In genomic region chr4:154004028-154004427, GRCh38 we compare ENCODE assay signal across 22 cellular contexts.
DNase-seq lines count a peak whose midpoint lies in the region; ATAC-seq and TF ChIP-seq lines count a peak whose summit lies in the region.
"Had no signal": no experiment of that assay in that cellular context is flagged by ENCODE, and none has a peak within 500 bp of the region (broad histone marks: within the 10 kb centered on the region; RNA-seq: fewer than 3 reads in every experiment).

No MANE protein-coding gene starts in this region.

- POLR2A ChIA-PET in MCF 10A (lab: Yijun Ruan, JAX) = no interaction called here

- H3K36me3 ChIP-seq in left lung = no peaks in the 10 kb centered on the region
- H3K36me3 ChIP-seq in stomach smooth muscle (ENCODE audit: control insufficient read depth in 2 of 2, insufficient read depth in 2 of 2, low read length in 2 of 2) = no peaks in the 10 kb centered on the region
- H3K36me3 ChIP-seq: heart left ventricle, spleen, thoracic aorta had no signal

- intact Hi-C loops in MCF 10A (cut with micrococcal nuclease) = no loop called here
- intact Hi-C loops in left lung (cut with DNase I) = no loop called here

- H3K9me3 Mint-ChIP-seq in MCF 10A (ENCODE audit: unreplicated experiment) = peaks cover 8% of the 10 kb centered on the region
- H3K9me3 Mint-ChIP-seq: activated CD8-positive, alpha-beta T cell treated with anti-CD3 and anti-CD28 coated beads for 36 hours had no signal

- CTCF ChIA-PET in MCF 10A (lab: Yijun Ruan, JAX) = interaction anchor here (0.6 to 0.7 kb wide), 3 partner anchors 138 to 875 kb away, joined by 3 read pairs; no protein-coding TSS in a partner anchor

- H3K4me1 ChIP-seq in left lung (no peaks in the 10 kb centered on the region), stomach smooth muscle (ENCODE audit: control insufficient read depth, insufficient read depth, low read length) (peaks cover 20% of the 10 kb centered on the region)
- H3K4me1 ChIP-seq: parathyroid adenoma, spleen had no signal

- no TSS peak for BruUV-seq in MCF 10A (replicated peaks; lab: Mats Ljungman, UMichigan)

- H3K4me3 ChIP-seq in left lung (no peak overlapping the region), stomach smooth muscle (ENCODE audit: low read length in 2 of 2) (no peak overlapping the region)
- H3K4me3 ChIP-seq: heart left ventricle, spleen, thoracic aorta had no signal

- peak overlapping the region; percentile 18; the same call in 1 of the 2 replicates for H3K27ac ChIP-seq in C4-2B
- H3K27ac ChIP-seq in left lung = peak overlapping the region in 1 of 2 donors; percentile 23
- H3K27ac ChIP-seq in stomach smooth muscle (ENCODE audit: low read length) = peak overlapping the region; percentile 55
- H3K27ac ChIP-seq: KMS-11, parathyroid adenoma, spleen, thoracic aorta had no signal

- DNase-seq in MCF 10A (ENCODE audit: unreplicated experiment) (no peak), left lung (no peak), NCI-H524 treated with DMSO at 0.1 percent for 48 hours (lab: John Stamatoyannopoulos, UW) (no peak), NCI-H2107 (lab: John Stamatoyannopoulos, UW) (no peak)
- no peak for DNase-seq in stimulated activated CD4-positive, alpha-beta T cell treated with anti-CD3 and anti-CD28 coated beads, Interleukin-4, amount 100 ng/mL, for 1 hour
- DNase-seq: activated CD8-positive, alpha-beta T cell treated with anti-CD3 and anti-CD28 coated beads for 36 hours; activated naive CD4-positive, alpha-beta T cell treated with anti-CD3 and anti-CD28 coated beads, Interleukin-2, amount 50 U/mL, for 16 hours; activated T-cell treated with anti-CD3 and anti-CD28 coated beads, Interleukin-2, amount 50 U/mL, for 48 hours; erythroblast; heart left ventricle; immature natural killer cell; NCI-H1092 treated with DMSO at 0.1 percent for 48 hours; NCI-H69; SHP77 had no signal

- no peak for TF ChIP-seq CTCF in C4-2B (conservative IDR thresholded peaks at IDR 0.05)
- TF ChIP-seq CTCF in MCF 10A (IDR thresholded peaks at IDR 0.05; ENCODE audit: unreplicated experiment) = no peak
- no peak for TF ChIP-seq CTCF in left lung (IDR thresholded peaks at IDR 0.05)

- peaks cover 18% of the 10 kb centered on the region for H3K4me1 Mint-ChIP-seq in MCF 10A (ENCODE audit: insufficient read depth, unreplicated experiment)
- H3K4me1 Mint-ChIP-seq: immature natural killer cell had no signal

- H3K27ac Mint-ChIP-seq in MCF 10A (ENCODE audit: low read depth, unreplicated experiment) = peak overlapping the region; percentile 3
- H3K27ac Mint-ChIP-seq: activated CD8-positive, alpha-beta T cell treated with anti-CD3 and anti-CD28 coated beads for 36 hours; immature natural killer cell had no signal

- no peaks in the 10 kb centered on the region for H3K27me3 ChIP-seq in left lung
- H3K27me3 ChIP-seq in stomach smooth muscle (ENCODE audit: control insufficient read depth in 1 of 2, insufficient read depth in 2 of 2, low read length in 2 of 2) = no peaks in the 10 kb centered on the region
- H3K27me3 ChIP-seq: heart left ventricle had no signal

- H3K4me3 Mint-ChIP-seq in MCF 10A (ENCODE audit: unreplicated experiment) = no peak overlapping the region
- H3K4me3 Mint-ChIP-seq: activated CD8-positive, alpha-beta T cell treated with anti-CD3 and anti-CD28 coated beads for 36 hours; immature natural killer cell had no signal

- ATAC-seq in left lung = peak; percentile 38
- no peak for ATAC-seq in GM21619 (IDR thresholded peaks at IDR 0.05; ENCODE audit: unreplicated experiment)
- ATAC-seq: activated CD8-positive, alpha-beta T cell treated with anti-CD3 and anti-CD28 coated beads for 36 hours; HCT116 had no signal

- no peaks in the 10 kb centered on the region for H3K36me3 Mint-ChIP-seq in MCF 10A (ENCODE audit: insufficient read depth, unreplicated experiment)

- H3K9me3 ChIP-seq in left lung (no peaks in the 10 kb centered on the region), stomach smooth muscle (ENCODE audit: control insufficient read depth in 2 of 2, low read length in 2 of 2) (no peaks in the 10 kb centered on the region)
- H3K9me3 ChIP-seq: heart left ventricle, spleen, thoracic aorta had no signal

- H3K9ac ChIP-seq in stomach smooth muscle (ENCODE audit: low read length in 2 of 2) = no peak overlapping the region
- H3K9ac ChIP-seq: KMS-11, parathyroid adenoma had no signal

- H3K27me3 Mint-ChIP-seq in MCF 10A (ENCODE audit: insufficient read depth, unreplicated experiment) = no peaks in the 10 kb centered on the region
